Comparison of ENCODE assay signal across 3 cellular contexts in genomic region chr11:36360833-36361232, GRCh38.
TF ChIP-seq lines count a peak whose summit lies in the region.

No MANE protein-coding gene starts in this region.

TF ChIP-seq in SK-N-SH, 30 proteins besides CTCF, POLR2A, EP300 and RAD21:
- TF ChIP-seq YY1 (IDR thresholded peaks at IDR 0.05; ENCODE audit: low read depth) (no peak), TCF12 (IDR thresholded peaks at IDR 0.05) (no peak), USF1 (IDR thresholded peaks at IDR 0.05; ENCODE audit: borderline replicate concordance, low read depth) (no peak), MEF2A (IDR thresholded peaks at IDR 0.05; ENCODE audit: borderline replicate concordance, low read depth) (no peak), RXRA (IDR thresholded peaks at IDR 0.05; ENCODE audit: borderline replicate concordance, low read depth) (no peak)

TF ChIP-seq in SK-N-SH treated with all-trans-retinoic acid at 6 μM for 48 hours, 23 proteins besides CTCF, POLR2A, EP300 and RAD21:
- TF ChIP-seq ZNF8 (CRISPR knock-in tag; IDR thresholded peaks at IDR 0.05): no peak
- no peak for TF ChIP-seq BACH2 (CRISPR knock-in tag; IDR thresholded peaks at IDR 0.05; ENCODE audit: borderline replicate concordance)

TF ChIP-seq in IMR-90, 13 proteins besides CTCF, POLR2A, EP300 and RAD21:
- TF ChIP-seq NFE2L2 (IDR thresholded peaks at IDR 0.05; ENCODE audit: low read depth, low read length) (no peak), USF2 (IDR thresholded peaks at IDR 0.05; ENCODE audit: low read depth, low read length) (no peak), MXI1 (IDR thresholded peaks at IDR 0.05; ENCODE audit: borderline replicate concordance, low read depth, low read length) (no peak), CEBPB (IDR thresholded peaks at IDR 0.05; ENCODE audit: low read depth, low read length) (no peak; the same call in 1 of the 2 replicates), RCOR1 (IDR thresholded peaks at IDR 0.05; ENCODE audit: insufficient replicate concordance, low read length) (no peak), SMC3 (IDR thresholded peaks at IDR 0.05; ENCODE audit: low read depth, low read length) (no peak), ELK1 (IDR thresholded peaks at IDR 0.05; ENCODE audit: borderline replicate concordance, low read depth, low read length) (no peak), BHLHE40 (IDR thresholded peaks at IDR 0.05; ENCODE audit: low read depth, low read length) (no peak), RFX5 (IDR thresholded peaks at IDR 0.05; ENCODE audit: low read depth, low read length) (no peak), MAZ (IDR thresholded peaks at IDR 0.05; ENCODE audit: borderline replicate concordance, low read depth, low read length) (no peak), MAFK (IDR thresholded peaks at IDR 0.05; ENCODE audit: low read depth, low read length) (no peak), FOS (IDR thresholded peaks at IDR 0.05; ENCODE audit: low read depth, low read length) (no peak), CHD1 (IDR thresholded peaks at IDR 0.05; ENCODE audit: low read depth, low read length) (no peak)
